Comparison of ENCODE assay signal across 8 cellular contexts in the genomic region with DNA sequence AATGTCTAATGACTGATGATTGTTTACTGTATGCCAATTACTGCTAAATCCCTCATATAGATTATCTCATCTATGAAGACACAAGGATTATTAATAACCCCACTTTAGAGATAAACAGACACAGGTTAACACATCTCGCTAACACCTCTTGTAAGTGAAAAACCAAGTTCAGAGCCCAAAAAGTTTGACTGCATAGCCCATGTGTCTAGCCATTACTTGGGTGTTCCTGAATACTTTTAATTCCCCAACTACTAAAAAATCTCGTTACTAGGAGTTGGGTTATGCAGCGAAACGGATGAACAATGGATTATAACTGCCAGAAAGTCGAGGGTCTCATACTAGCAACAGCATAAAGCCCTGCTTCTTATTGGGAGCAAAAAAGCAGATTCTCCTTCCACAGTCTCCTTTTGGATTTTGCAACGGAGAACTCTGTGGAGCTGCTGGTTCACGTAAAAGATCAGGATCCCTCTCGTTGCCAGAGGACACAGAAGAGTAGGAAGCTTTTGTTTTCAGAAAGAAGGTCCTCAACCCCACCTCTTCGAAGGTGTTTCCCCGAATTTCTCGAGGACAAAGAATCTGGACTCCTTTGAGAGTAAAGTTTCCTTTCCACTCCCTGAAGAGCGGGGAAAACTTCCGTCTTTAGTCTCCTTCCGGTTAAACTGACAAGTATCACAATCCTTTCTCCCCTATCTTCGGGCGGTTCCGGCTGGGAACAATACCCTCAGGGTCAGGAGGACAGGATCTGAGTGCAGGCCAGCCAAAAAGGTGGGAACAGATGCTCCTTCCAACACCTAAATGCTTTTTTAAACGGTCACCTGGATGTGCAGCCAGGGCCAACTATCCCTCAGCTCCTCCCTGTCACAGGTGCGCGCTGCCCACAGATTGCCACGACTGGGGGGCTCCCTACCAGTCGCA. TPM values are rescaled to one million over a fixed set of nuclear protein-coding genes. Genes with fewer than 3 reads are reported as not detected.
DNase-seq lines count a peak whose midpoint lies in the region; ATAC-seq and TF ChIP-seq lines count a peak whose summit lies in the region.

No MANE protein-coding gene starts in this region.

- peak overlapping the region; percentile 97 for H3K27ac ChIP-seq in 22Rv1
- peak overlapping the region; percentile 61 for H3K27ac ChIP-seq in HEK293 (ENCODE audit: extremely low read depth, low read depth, low read length)

- peaks cover 37% of the 10 kb centered on the region for H3K36me3 Mint-ChIP-seq in activated CD8-positive, alpha-beta T cell treated with anti-CD3 and anti-CD28 coated beads, Interleukin-2, amount 10 ng/mL, durations not matched to agents 7 days and 5 days (ENCODE audit: low read depth)
- peaks cover 20% of the 10 kb centered on the region for H3K36me3 Mint-ChIP-seq in neural crest cell (ENCODE audit: low read depth)

- H3K4me1 Mint-ChIP-seq in activated CD8-positive, alpha-beta T cell treated with anti-CD3 and anti-CD28 coated beads, Interleukin-2, amount 10 ng/mL, durations not matched to agents 7 days and 5 days (ENCODE audit: low read depth): peaks cover 33% of the 10 kb centered on the region
- peaks cover 46% of the 10 kb centered on the region for H3K4me1 Mint-ChIP-seq in neural crest cell

- peak overlapping the region; percentile 99 for H3K4me3 Mint-ChIP-seq in activated CD8-positive, alpha-beta T cell treated with anti-CD3 and anti-CD28 coated beads, Interleukin-2, amount 10 ng/mL, durations not matched to agents 7 days and 5 days
- H3K4me3 Mint-ChIP-seq in neural crest cell: peak overlapping the region; percentile 98

- POLR2A ChIA-PET in HEK293 (lab: Yijun Ruan, JAX): interaction anchor here (1.1 to 5.0 kb wide), 16 partner anchors 8 to 86 kb away, joined by 3 to 194 read pairs (median 5); partner anchors contain the start of gene EIF4G2
- POLR2A ChIA-PET in activated CD8-positive, alpha-beta T cell treated with anti-CD3 and anti-CD28 coated beads, Interleukin-2, amount 10 ng/mL, durations not matched to agents 7 days and 5 days (lab: Charles Lee): interaction anchor here (0.6 to 4.3 kb wide), 11 partner anchors 10 to 68 kb away, joined by 3 to 226 read pairs (median 6); partner anchors contain the start of gene EIF4G2

- H3K4me3 ChIP-seq in HEK293 (ENCODE audit: low read depth, low read length): peak overlapping the region; percentile 90

- no peaks in the 10 kb centered on the region for H3K27me3 Mint-ChIP-seq in activated CD8-positive, alpha-beta T cell treated with anti-CD3 and anti-CD28 coated beads, Interleukin-2, amount 10 ng/mL, durations not matched to agents 7 days and 5 days (ENCODE audit: low read depth)
- no peaks in the 10 kb centered on the region for H3K27me3 Mint-ChIP-seq in neural crest cell (ENCODE audit: low read depth)

- peak; percentile 23 for ATAC-seq in activated CD8-positive, alpha-beta T cell treated with anti-CD3 and anti-CD28 coated beads, Interleukin-2, amount 10 ng/mL, durations not matched to agents 7 days and 5 days

- TF ChIP-seq CTCF in 22Rv1 (IDR thresholded peaks at IDR 0.05) (no peak; the same call in 1 of the 2 replicates), HEK293 (tag by site-specific recombination; IDR thresholded peaks at IDR 0.05) (no peak), neural crest cell (conservative IDR thresholded peaks at IDR 0.05) (no peak)

- CTCF ChIA-PET in HEK293 (lab: Yijun Ruan, JAX): interaction anchor here (0.6 to 1.2 kb wide), 3 partner anchors 24 to 64 kb away, joined by 3 to 4 read pairs (median 4); no protein-coding TSS in a partner anchor
- CTCF ChIA-PET in activated CD8-positive, alpha-beta T cell treated with anti-CD3 and anti-CD28 coated beads, Interleukin-2, amount 10 ng/mL, durations not matched to agents 7 days and 5 days (lab: Charles Lee): interaction anchor here (1.0 to 3.3 kb wide), 4 partner anchors 22 to 86 kb away, joined by 4 to 21 read pairs (median 8); no protein-coding TSS in a partner anchor

- peak overlapping the region; percentile 99 for H3K27ac Mint-ChIP-seq in activated CD8-positive, alpha-beta T cell treated with anti-CD3 and anti-CD28 coated beads, Interleukin-2, amount 10 ng/mL, durations not matched to agents 7 days and 5 days
- H3K27ac Mint-ChIP-seq in neural crest cell (ENCODE audit: unreplicated experiment): peak overlapping the region; percentile 99

- H3K36me3 ChIP-seq in HEK293 (ENCODE audit: control insufficient read depth in 2 of 2, insufficient read depth in 1 of 2, low read length in 2 of 2): peaks cover 9 to 41% of the 10 kb centered on the region in 2 experiments; a peak in 2 of 3 replicates

- H3K4me1 ChIP-seq in HEK293 (ENCODE audit: control insufficient read depth, insufficient read depth, low read length): no peaks in the 10 kb centered on the region

- no peaks in the 10 kb centered on the region for H3K9me3 ChIP-seq in HEK293 (ENCODE audit: control insufficient read depth, insufficient read depth, low read depth, low read length)

- DNase-seq in EL (peak; percentile 66), M059J (ENCODE audit: low read depth) (peak; percentile 77), germinal center (ENCODE audit: low spot score) (peak; percentile 12), neural crest cell (ENCODE audit: low read depth, low spot score) (peak; percentile 43), NCI-H524 treated with DMSO at 0.1 percent for 48 hours (lab: John Stamatoyannopoulos, UW) (no peak)
- DNase-seq in activated CD8-positive, alpha-beta T cell treated with anti-CD3 and anti-CD28 coated beads, Interleukin-2, amount 10 ng/mL, durations not matched to agents 7 days and 5 days: no peak

- H3K9me3 Mint-ChIP-seq in activated CD8-positive, alpha-beta T cell treated with anti-CD3 and anti-CD28 coated beads, Interleukin-2, amount 10 ng/mL, durations not matched to agents 7 days and 5 days (ENCODE audit: insufficient read depth): no peaks in the 10 kb centered on the region
- H3K9me3 Mint-ChIP-seq in neural crest cell: no peaks in the 10 kb centered on the region

TF ChIP-seq in HEK293, 187 proteins besides CTCF, POLR2A, EP300 and RAD21:
- TF ChIP-seq ZFP37 (tag by site-specific recombination; IDR thresholded peaks at IDR 0.05): no peak
- TF ChIP-seq SCRT2 (tag by site-specific recombination; IDR thresholded peaks at IDR 0.05): peak; percentile 51; the same call in 1 of the 2 replicates
- peak; percentile 57; the same call in 1 of the 2 replicates for TF ChIP-seq PRDM1 (tag by site-specific recombination; IDR thresholded peaks at IDR 0.05)
TF ChIP-seq in HEK293: peak in this region for 2.

RNA-seq across cellular contexts. Expression of gene ZBED5, which starts 0.9 kb away (rescaled TPM):
- total RNA-seq in M059J (2014; rRNA removed; shearing (Covaris generic)): 42.6 and 43.9 TPM in 2 replicates
- total RNA-seq in activated CD8-positive, alpha-beta T cell treated with anti-CD3 and anti-CD28 coated beads, Interleukin-2, amount 10 ng/mL, durations not matched to agents 7 days and 5 days: 10 to 100 TPM; 33.7 to 35.6 TPM
- total RNA-seq in neural crest cell: 85.1 and 89.1 TPM in 2 replicates

RNA-seq across cellular contexts. Expression of gene EIF4G2, which starts 48.2 kb away (rescaled TPM):
- total RNA-seq in M059J (2014; rRNA removed; shearing (Covaris generic)): 566 and 782 TPM in 2 replicates
- total RNA-seq in activated CD8-positive, alpha-beta T cell treated with anti-CD3 and anti-CD28 coated beads, Interleukin-2, amount 10 ng/mL, durations not matched to agents 7 days and 5 days: 100 to 1,000 TPM; 667 to 682 TPM
- total RNA-seq in neural crest cell: 1,284 and 1,333 TPM in 2 replicates

Comparison
In these comparisons a context has a peak if more than half of its experiments do, and no peak if none do; other contexts are left out.
1. DNase-seq: peak in EL (single experiment), M059J (single experiment), germinal center (single experiment) and neural crest cell (single experiment); none in activated CD8-positive, alpha-beta T cell treated with anti-CD3 and anti-CD28 coated beads, Interleukin-2, amount 10 ng/mL, durations not matched to agents 7 days and 5 days (single experiment) and NCI-H524 treated with DMSO at 0.1 percent for 48 hours (single experiment).